ENCODE assay signal across 15 cellular contexts in genomic region chr11:16806791-16807190, GRCh38.
DNase-seq lines count a peak whose midpoint lies in the region; ATAC-seq and TF ChIP-seq lines count a peak whose summit lies in the region.
"Had no signal": no experiment of that assay in that cellular context is flagged by ENCODE, and none has a peak within 500 bp of the region (broad histone marks: within the 10 kb centered on the region; RNA-seq: fewer than 3 reads in every experiment).

No MANE protein-coding gene starts in this region.

- no peak overlapping the region for H2AFZ ChIP-seq in GM23338

- no peak for ATAC-seq in GM23338
- ATAC-seq: activated naive CD4-positive, alpha-beta T cell treated with anti-CD3 and anti-CD28 coated beads, Interleukin-2, amount 50 U/mL, for 72 hours; gastrocnemius medialis had no signal

- no peak overlapping the region for H3K4me2 ChIP-seq in GM23338

- H3K4me3 ChIP-seq in AG10803 (ENCODE audit: low read length), result no peak overlapping the region
- H3K4me3 ChIP-seq in colonic mucosa, result no peak overlapping the region
- H3K4me3 ChIP-seq in GM23338, result no peak overlapping the region
- H3K4me3 ChIP-seq in brain microvascular endothelial cell (ENCODE audit: low read depth, low read length), result no peak overlapping the region
- H3K4me3 ChIP-seq: gastrocnemius medialis had no signal

- H3K9me3 Mint-ChIP-seq in GM23338, result no peaks in the 10 kb centered on the region
- H3K9me3 Mint-ChIP-seq: activated naive CD4-positive, alpha-beta T cell treated with anti-CD3 and anti-CD28 coated beads, Interleukin-2, amount 50 U/mL, for 72 hours had no signal

- no peak overlapping the region for H3K4me3 Mint-ChIP-seq in GM23338

- no peaks in the 10 kb centered on the region for H3K36me3 Mint-ChIP-seq in GM23338 (ENCODE audit: low read depth)
- H3K36me3 Mint-ChIP-seq: activated naive CD4-positive, alpha-beta T cell treated with anti-CD3 and anti-CD28 coated beads, Interleukin-2, amount 50 U/mL, for 72 hours had no signal

- H3K27me3 Mint-ChIP-seq in GM23338 (ENCODE audit: insufficient read depth, low read depth, poor library complexity), result peaks cover 3% of the 10 kb centered on the region

- H3K9me3 ChIP-seq in colonic mucosa, result no peaks in the 10 kb centered on the region
- H3K9me3 ChIP-seq: gastrocnemius medialis had no signal

- intact Hi-C loops in colonic mucosa (cut with DNase I), result no loop called here

- no peaks in the 10 kb centered on the region; the same call in 2 of the 3 replicates for H3K4me1 Mint-ChIP-seq in GM23338

- H3K9ac ChIP-seq in colonic mucosa (ENCODE audit: low read depth in 2 of 2, low read length in 2 of 2), result peak overlapping the region; percentile 10 to 24

- H3K4me1 ChIP-seq in colonic mucosa (peaks cover 4% of the 10 kb centered on the region), GM23338 (ENCODE audit: insufficient read depth) (no peaks in the 10 kb centered on the region)

- H4K20me1 ChIP-seq in GM23338 (replicated peaks; ENCODE audit: insufficient read depth), result peaks cover 2% of the 10 kb centered on the region; the same call in 1 of the 2 replicates

- peak; percentile 21 for DNase-seq in AG10803 (ENCODE audit: low read depth)
- DNase-seq in M059J (ENCODE audit: low read depth), result peak; percentile 48
- no peak for DNase-seq in colonic mucosa
- peak; percentile 13 for DNase-seq in midbrain (lab: John Stamatoyannopoulos, UW)
- DNase-seq in GM23338 (ENCODE audit: low spot score), result no peak
- DNase-seq in effector CD4-positive, alpha-beta T cell, result no peak
- DNase-seq in HT-29 (ENCODE audit: low spot score), result no peak
- no peak for DNase-seq in brain microvascular endothelial cell
- DNase-seq: GF-D8; kidney glomerular epithelial cell; NCI-H510A treated with DMSO at 0.1 percent for 48 hours; stimulated activated CD4-positive, alpha-beta T cell treated with anti-CD3 and anti-CD28 coated beads, Interleukin-2, amount 100 ng/mL, for 24 hours; T1000 had no signal

- H3K79me2 ChIP-seq in GM23338 (replicated peaks; ENCODE audit: insufficient read depth), result no peaks in the 10 kb centered on the region

- H3K36me3 ChIP-seq in colonic mucosa (no peaks in the 10 kb centered on the region), GM23338 (ENCODE audit: insufficient read depth) (no peaks in the 10 kb centered on the region), brain microvascular endothelial cell (replicated peaks) (no peaks in the 10 kb centered on the region)
- H3K36me3 ChIP-seq: gastrocnemius medialis had no signal

- H3K27ac Mint-ChIP-seq in GM23338, result no peak overlapping the region
- H3K27ac Mint-ChIP-seq: activated naive CD4-positive, alpha-beta T cell treated with anti-CD3 and anti-CD28 coated beads, Interleukin-2, amount 50 U/mL, for 72 hours had no signal

- H3K27ac ChIP-seq in colonic mucosa (no peak overlapping the region), GM23338 (ENCODE audit: low read depth) (no peak overlapping the region), brain microvascular endothelial cell (no peak overlapping the region)
- H3K27ac ChIP-seq: gastrocnemius medialis had no signal

- H3K27me3 ChIP-seq in colonic mucosa (no peaks in the 10 kb centered on the region), GM23338 (ENCODE audit: insufficient read depth) (no peaks in the 10 kb centered on the region), brain microvascular endothelial cell (replicated peaks) (no peaks in the 10 kb centered on the region)
- H3K27me3 ChIP-seq: gastrocnemius medialis had no signal

- H3K9me2 ChIP-seq in GM23338 (ENCODE audit: insufficient read depth), result no peaks in the 10 kb centered on the region

- TF ChIP-seq CTCF in AG10803 (conservative IDR thresholded peaks at IDR 0.05; ENCODE audit: low read length) (no peak), colonic mucosa (IDR thresholded peaks at IDR 0.05) (no peak), GM23338 (conservative IDR thresholded peaks at IDR 0.05; ENCODE audit: low read depth in 2 of 2) (no peak), brain microvascular endothelial cell (IDR thresholded peaks at IDR 0.05; ENCODE audit: low read depth, low read length, missing control alignments) (no peak)

- no peaks in the 10 kb centered on the region for H3F3A ChIP-seq in GM23338 (replicated peaks; ENCODE audit: low read depth)

- in situ Hi-C loops in brain microvascular endothelial cell (cut with HindIII; ENCODE audit: low pct_ligation_motif_present, low sequenced_read_pairs), result no loop called here

TF ChIP-seq in GM23338, 12 proteins besides CTCF, POLR2A, EP300 and RAD21 (continues in another document):
- TF ChIP-seq STAT1 (IDR thresholded peaks at IDR 0.05; ENCODE audit: unreplicated experiment) (no peak), CREB1 (CRISPR knock-in tag; IDR thresholded peaks at IDR 0.05; ENCODE audit: low read depth) (no peak), ZNF331 (CRISPR knock-in tag; IDR thresholded peaks at IDR 0.05; ENCODE audit: low read depth) (no peak), EZH2 (IDR thresholded peaks at IDR 0.05; ENCODE audit: low read depth, unreplicated experiment) (no peak), NANOG (IDR thresholded peaks at IDR 0.05; ENCODE audit: borderline replicate concordance) (no peak), POLR2AphosphoS5 (IDR thresholded peaks at IDR 0.05; ENCODE audit: low read depth) (no peak), ZNF114 (CRISPR knock-in tag; IDR thresholded peaks at IDR 0.05) (no peak)
- TF ChIP-seq, protein P1, sequence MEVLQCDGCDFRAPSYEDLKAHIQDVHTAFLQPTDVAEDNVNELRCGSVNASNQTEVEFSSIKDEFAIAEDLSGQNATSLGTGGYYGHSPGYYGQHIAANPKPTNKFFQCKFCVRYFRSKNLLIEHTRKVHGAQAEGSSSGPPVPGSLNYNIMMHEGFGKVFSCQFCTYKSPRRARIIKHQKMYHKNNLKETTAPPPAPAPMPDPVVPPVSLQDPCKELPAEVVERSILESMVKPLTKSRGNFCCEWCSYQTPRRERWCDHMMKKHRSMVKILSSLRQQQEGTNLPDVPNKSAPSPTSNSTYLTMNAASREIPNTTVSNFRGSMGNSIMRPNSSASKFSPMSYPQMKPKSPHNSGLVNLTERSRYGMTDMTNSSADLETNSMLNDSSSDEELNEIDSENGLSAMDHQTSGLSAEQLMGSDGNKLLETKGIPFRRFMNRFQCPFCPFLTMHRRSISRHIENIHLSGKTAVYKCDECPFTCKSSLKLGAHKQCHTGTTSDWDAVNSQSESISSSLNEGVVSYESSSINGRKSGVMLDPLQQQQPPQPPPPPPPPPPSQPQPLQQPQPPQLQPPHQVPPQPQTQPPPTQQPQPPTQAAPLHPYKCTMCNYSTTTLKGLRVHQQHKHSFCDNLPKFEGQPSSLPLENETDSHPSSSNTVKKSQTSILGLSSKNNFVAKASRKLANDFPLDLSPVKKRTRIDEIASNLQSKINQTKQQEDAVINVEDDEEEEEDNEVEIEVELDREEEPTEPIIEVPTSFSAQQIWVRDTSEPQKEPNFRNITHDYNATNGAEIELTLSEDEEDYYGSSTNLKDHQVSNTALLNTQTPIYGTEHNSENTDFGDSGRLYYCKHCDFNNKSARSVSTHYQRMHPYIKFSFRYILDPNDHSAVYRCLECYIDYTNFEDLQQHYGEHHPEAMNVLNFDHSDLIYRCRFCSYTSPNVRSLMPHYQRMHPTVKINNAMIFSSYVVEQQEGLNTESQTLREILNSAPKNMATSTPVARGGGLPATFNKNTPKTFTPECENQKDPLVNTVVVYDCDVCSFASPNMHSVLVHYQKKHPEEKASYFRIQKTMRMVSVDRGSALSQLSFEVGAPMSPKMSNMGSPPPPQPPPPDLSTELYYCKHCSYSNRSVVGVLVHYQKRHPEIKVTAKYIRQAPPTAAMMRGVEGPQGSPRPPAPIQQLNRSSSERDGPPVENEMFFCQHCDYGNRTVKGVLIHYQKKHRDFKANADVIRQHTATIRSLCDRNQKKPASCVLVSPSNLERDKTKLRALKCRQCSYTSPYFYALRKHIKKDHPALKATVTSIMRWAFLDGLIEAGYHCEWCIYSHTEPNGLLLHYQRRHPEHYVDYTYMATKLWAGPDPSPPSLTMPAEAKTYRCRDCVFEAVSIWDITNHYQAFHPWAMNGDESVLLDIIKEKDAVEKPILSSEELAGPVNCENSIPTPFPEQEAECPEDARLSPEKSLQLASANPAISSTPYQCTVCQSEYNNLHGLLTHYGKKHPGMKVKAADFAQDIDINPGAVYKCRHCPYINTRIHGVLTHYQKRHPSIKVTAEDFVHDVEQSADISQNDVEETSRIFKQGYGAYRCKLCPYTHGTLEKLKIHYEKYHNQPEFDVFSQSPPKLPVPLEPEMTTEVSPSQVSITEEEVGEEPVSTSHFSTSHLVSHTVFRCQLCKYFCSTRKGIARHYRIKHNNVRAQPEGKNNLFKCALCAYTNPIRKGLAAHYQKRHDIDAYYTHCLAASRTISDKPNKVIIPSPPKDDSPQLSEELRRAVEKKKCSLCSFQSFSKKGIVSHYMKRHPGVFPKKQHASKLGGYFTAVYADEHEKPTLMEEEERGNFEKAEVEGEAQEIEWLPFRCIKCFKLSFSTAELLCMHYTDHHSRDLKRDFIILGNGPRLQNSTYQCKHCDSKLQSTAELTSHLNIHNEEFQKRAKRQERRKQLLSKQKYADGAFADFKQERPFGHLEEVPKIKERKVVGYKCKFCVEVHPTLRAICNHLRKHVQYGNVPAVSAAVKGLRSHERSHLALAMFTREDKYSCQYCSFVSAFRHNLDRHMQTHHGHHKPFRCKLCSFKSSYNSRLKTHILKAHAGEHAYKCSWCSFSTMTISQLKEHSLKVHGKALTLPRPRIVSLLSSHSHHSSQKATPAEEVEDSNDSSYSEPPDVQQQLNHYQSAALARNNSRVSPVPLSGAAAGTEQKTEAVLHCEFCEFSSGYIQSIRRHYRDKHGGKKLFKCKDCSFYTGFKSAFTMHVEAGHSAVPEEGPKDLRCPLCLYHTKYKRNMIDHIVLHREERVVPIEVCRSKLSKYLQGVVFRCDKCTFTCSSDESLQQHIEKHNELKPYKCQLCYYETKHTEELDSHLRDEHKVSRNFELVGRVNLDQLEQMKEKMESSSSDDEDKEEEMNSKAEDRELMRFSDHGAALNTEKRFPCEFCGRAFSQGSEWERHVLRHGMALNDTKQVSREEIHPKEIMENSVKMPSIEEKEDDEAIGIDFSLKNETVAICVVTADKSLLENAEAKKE (CRISPR knock-in tag; IDR thresholded peaks at IDR 0.05), result no peak

Comparison
In these comparisons a context has a peak if more than half of its experiments do, and no peak if none do; other contexts are left out.
1. DNase-seq: peak in AG10803 (single experiment), M059J (single experiment) and midbrain (single experiment); none in colonic mucosa (single experiment), GM23338 (single experiment), effector CD4-positive, alpha-beta T cell (single experiment), HT-29 (single experiment) and brain microvascular endothelial cell (single experiment).